ENCODE assay signal across 19 cellular contexts in genomic region chr3:110974902-110975301, GRCh38.
A peak's percentile ranks its signal among the peaks of the same experiment; 100 is the strongest.
DNase-seq lines count a peak whose midpoint lies in the region; ATAC-seq, FAIRE-seq and TF ChIP-seq lines count a peak whose summit lies in the region.
"Had no signal": no experiment of that assay in that cellular context is flagged by ENCODE, and none has a peak within 500 bp of the region (broad histone marks: within the 10 kb centered on the region; RNA-seq: fewer than 3 reads in every experiment).

No MANE protein-coding gene starts in this region.

- peaks cover 4% of the 10 kb centered on the region for H3K9me3 Mint-ChIP-seq in chondrocyte (ENCODE audit: low read depth)

- peak in 3 of 4 donors; percentile 35 to 67 (median 65) for ATAC-seq in pancreas
- ATAC-seq: K562 had no signal

- H3K36me3 ChIP-seq in pancreas (no peaks in the 10 kb centered on the region), spleen (no peaks in the 10 kb centered on the region)
- H3K36me3 ChIP-seq: BLaER1 treated with 17β-estradiol and CSF1 and Interleukin-3, amounts not matched to agents 10 nM and 100 nM had no signal

- H3K27me3 ChIP-seq in pancreas (no peaks in the 10 kb centered on the region), spleen (replicated peaks in 1 of 7) (no peaks in the 10 kb centered on the region)
- H3K27me3 ChIP-seq: BLaER1 treated with 17β-estradiol and CSF1 and Interleukin-3, amounts not matched to agents 10 nM and 100 nM had no signal

- no peaks in the 10 kb centered on the region for H3K36me3 Mint-ChIP-seq in chondrocyte (ENCODE audit: low read depth)
- H3K36me3 Mint-ChIP-seq: CD4-positive, CD25-positive, alpha-beta regulatory T cell had no signal

- no peak overlapping the region for H3K4me3 ChIP-seq in fibroblast of mammary gland (ENCODE audit: control insufficient read depth, low read depth, low read length)
- H3K4me3 ChIP-seq in pancreas = no peak overlapping the region
- H3K4me3 ChIP-seq in spleen = no peak overlapping the region
- H3K4me3 ChIP-seq: BLaER1 treated with 17β-estradiol and CSF1 and Interleukin-3, amounts not matched to agents 10 nM and 100 nM; K562 had no signal

- FAIRE-seq in pancreas (lab: Jason Lieb, UNC) = no peak
- FAIRE-seq: G401.6, GM12891, K562 had no signal

- no peak overlapping the region for H3K27ac Mint-ChIP-seq in chondrocyte (ENCODE audit: unreplicated experiment)
- H3K27ac Mint-ChIP-seq: CD4-positive, CD25-positive, alpha-beta regulatory T cell; H9 had no signal

- intact Hi-C loops in pancreas (cut with DNase I) = no loop called here
- intact Hi-C loops in spleen (cut with DNase I; ENCODE audit: low total_unique reads) = no loop called here

- WGBS in pancreas, 2 donors = 0 to 1% methylated on average over 2 of the region's 2 CpGs
- 22 to 34% (median 26%) methylated on average over 2 of the region's 2 CpGs for WGBS in spleen, 5 donors

- TF ChIP-seq CTCF in fibroblast of mammary gland (conservative IDR thresholded peaks at IDR 0.05; ENCODE audit: control insufficient read depth, insufficient read depth, low read depth, low read length) (no peak), pancreas (IDR thresholded peaks at IDR 0.05) (no peak), chondrocyte (IDR thresholded peaks at IDR 0.05) (no peak), spleen (IDR thresholded peaks at IDR 0.05 in 8 of 11, conservative IDR thresholded peaks at IDR 0.05 in 3 of 11) (no peak)

- no peak overlapping the region for H3K4me3 Mint-ChIP-seq in chondrocyte (ENCODE audit: unreplicated experiment)
- H3K4me3 Mint-ChIP-seq: CD4-positive, CD25-positive, alpha-beta regulatory T cell; H9 had no signal

- H3K4me1 Mint-ChIP-seq in chondrocyte (ENCODE audit: low read depth) = no peaks in the 10 kb centered on the region
- H3K4me1 Mint-ChIP-seq: H9 had no signal

- H3K27ac ChIP-seq in pancreas = no peak overlapping the region
- no peak overlapping the region for H3K27ac ChIP-seq in spleen
- H3K27ac ChIP-seq: BLaER1 treated with 17β-estradiol and CSF1 and Interleukin-3, amounts not matched to agents 10 nM and 100 nM; HL-60 had no signal

- TF ChIP-seq POLR2A in spleen (IDR thresholded peaks at IDR 0.05) = no peak

- H3K4me1 ChIP-seq in pancreas = peaks cover 0 to 4% (median 0%) of the 10 kb centered on the region in 3 donors
- H3K4me1 ChIP-seq in spleen = no peaks in the 10 kb centered on the region

- H3K9me3 ChIP-seq in pancreas (no peaks in the 10 kb centered on the region), spleen (peaks cover 0 to 10% (median under 1%) of the 10 kb centered on the region in 8 donors)

- no peaks in the 10 kb centered on the region for H3K27me3 Mint-ChIP-seq in chondrocyte (ENCODE audit: low read depth)

- DNase-seq in LHCN-M2 (ENCODE audit: low read depth) (peak; percentile 28), amniotic epithelial cell (ENCODE audit: low read depth) (peak; percentile 6), fibroblast of mammary gland (ENCODE audit: low read depth) (peak; percentile 5), pancreas (no peak), chondrocyte (ENCODE audit: low spot score) (no peak), NCI-H2196 (lab: John Stamatoyannopoulos, UW; ENCODE audit: unreplicated experiment) (no peak), spleen (no peak)
- DNase-seq: ACHN; CD4-positive, CD25-positive, alpha-beta regulatory T cell; DMS 273 treated with DMSO at 0.1 percent for 48 hours; DMS79 treated with DMSO at 0.1 percent for 48 hours; EL; GOT3; H9 had no signal

Comparison
In these comparisons a context has a peak if more than half of its experiments do, and no peak if none do; other contexts are left out.
1. DNase-seq: peak in LHCN-M2 (single experiment), amniotic epithelial cell (single experiment) and fibroblast of mammary gland (single experiment); none in pancreas (0 of 6), chondrocyte (single experiment), NCI-H2196 (single experiment) and spleen (single experiment).